ENCODE assay signal across 18 cellular contexts in genomic region chr12:46145881-46146280, GRCh38.
DNase-seq lines count a peak whose midpoint lies in the region; ATAC-seq and TF ChIP-seq lines count a peak whose summit lies in the region.
"Had no signal": no experiment of that assay in that cellular context is flagged by ENCODE, and none has a peak within 500 bp of the region (broad histone marks: within the 10 kb centered on the region; RNA-seq: fewer than 3 reads in every experiment).

No MANE protein-coding gene starts in this region.

- no peak overlapping the region for H4K12ac ChIP-seq in trophoblast cell (ENCODE audit: low read depth, low read length)

- no peak overlapping the region for H3K56ac ChIP-seq in mesendoderm (ENCODE audit: low read length)

- H2AK5ac ChIP-seq in mesendoderm (ENCODE audit: low read length) (no peak overlapping the region), trophoblast cell (ENCODE audit: low read length) (peak overlapping the region; percentile 84)

- H3K4me3 ChIP-seq in HEK293 (ENCODE audit: low read depth, low read length), result no peak overlapping the region
- no peak overlapping the region for H3K4me3 ChIP-seq in mesendoderm (ENCODE audit: low read length)
- no peak overlapping the region for H3K4me3 ChIP-seq in trophoblast cell (ENCODE audit: low read depth, low read length)
- H3K4me3 ChIP-seq: BLaER1 had no signal

- H3K36me3 ChIP-seq in HEK293 (ENCODE audit: control insufficient read depth in 2 of 2, insufficient read depth in 1 of 2, low read length in 2 of 2) (no peaks in the 10 kb centered on the region), mesendoderm (ENCODE audit: control insufficient read depth, insufficient read depth, low read length) (no peaks in the 10 kb centered on the region), trophoblast cell (ENCODE audit: control insufficient read depth in 1 of 2, insufficient read depth in 2 of 2, low read length in 2 of 2) (no peaks in the 10 kb centered on the region)
- H3K36me3 ChIP-seq: BE2C, BLaER1 had no signal

- TF ChIP-seq CTCF in HEK293 (tag by site-specific recombination; IDR thresholded peaks at IDR 0.05), result no peak

- H4K5ac ChIP-seq in mesendoderm (ENCODE audit: low read length), result no peak overlapping the region

- H3K4me2 ChIP-seq in mesendoderm (ENCODE audit: low read length) (no peak overlapping the region), trophoblast cell (ENCODE audit: low read length) (no peak overlapping the region)
- H3K4me2 ChIP-seq: BLaER1 had no signal

- H2BK15ac ChIP-seq in mesendoderm (replicated peaks; ENCODE audit: low read depth), result no peak overlapping the region

- peak overlapping the region; percentile 16 for H3K14ac ChIP-seq in trophoblast cell (ENCODE audit: low read length)

- no peak overlapping the region for H2BK120ac ChIP-seq in mesendoderm (ENCODE audit: low read depth, low read length)
- H2BK120ac ChIP-seq in trophoblast cell (ENCODE audit: insufficient read depth, low read length, poor library complexity), result peak overlapping the region; percentile 98

- peak overlapping the region; percentile 96 for H4K91ac ChIP-seq in trophoblast cell (ENCODE audit: low read depth, low read length)

- peak overlapping the region; percentile 86 for H2AFZ ChIP-seq in trophoblast cell (ENCODE audit: insufficient read depth, low read length, poor library complexity)

- H2BK5ac ChIP-seq in mesendoderm (ENCODE audit: low read length), result no peak overlapping the region
- peak overlapping the region; percentile 1 for H2BK5ac ChIP-seq in trophoblast cell (ENCODE audit: low read depth, low read length, poor library complexity)

- H3K4me1 ChIP-seq in HEK293 (ENCODE audit: control insufficient read depth, insufficient read depth, low read length) (peaks cover 18% of the 10 kb centered on the region; the same call in 1 of the 2 replicates), mesendoderm (ENCODE audit: control insufficient read depth, low read depth, low read length) (peaks cover 5% of the 10 kb centered on the region), trophoblast cell (ENCODE audit: control insufficient read depth in 1 of 2, insufficient read depth in 2 of 2, low read length in 2 of 2) (peaks cover 10 to 14% of the 10 kb centered on the region in 2 experiments)
- H3K4me1 ChIP-seq: BE2C had no signal

- H3K79me2 ChIP-seq in mesendoderm (ENCODE audit: control insufficient read depth, insufficient read depth, low read length) (no peaks in the 10 kb centered on the region), trophoblast cell (ENCODE audit: control insufficient read depth, insufficient read depth, low read length, poor library complexity) (no peaks in the 10 kb centered on the region)

- H4K8ac ChIP-seq in mesendoderm (ENCODE audit: low read depth, low read length) (no peak overlapping the region), trophoblast cell (ENCODE audit: low read depth, low read length) (peak overlapping the region; percentile 14)

- POLR2A ChIA-PET in HEK293 (lab: Yijun Ruan, JAX), result no interaction called here

- ATAC-seq in HG02884 (IDR thresholded peaks at IDR 0.05; ENCODE audit: unreplicated experiment), result no peak

- H2BK12ac ChIP-seq in trophoblast cell (ENCODE audit: low read length), result peak overlapping the region; percentile 37

- no peaks in the 10 kb centered on the region for H3K79me1 ChIP-seq in mesendoderm (ENCODE audit: low read length)
- peaks cover 25% of the 10 kb centered on the region for H3K79me1 ChIP-seq in trophoblast cell (ENCODE audit: low read length)

- peak; percentile 73 for DNase-seq in mesendoderm
- DNase-seq in trophoblast cell, result no peak
- no peak for DNase-seq in NCI-H526 (lab: John Stamatoyannopoulos, UW)
- no peak for DNase-seq in COR-L47 (lab: John Stamatoyannopoulos, UW)
- DNase-seq: 8988T; ACHN; BE2C; C1 segment of cervical spinal cord; Caco-2; Calu3; CD4-positive, alpha-beta memory T cell; CD4-positive, CD25-positive, alpha-beta regulatory T cell; CD8-positive, alpha-beta memory T cell; DMS79 treated with DMSO at 0.1 percent for 48 hours; GF-D8 had no signal

- CTCF ChIA-PET in HEK293 (lab: Yijun Ruan, JAX), result interaction anchor here (0.6 to 1.6 kb wide), 2 partner anchors 22 to 341 kb away, joined by 3 to 8 read pairs; no protein-coding TSS in a partner anchor

- H3K18ac ChIP-seq in mesendoderm (ENCODE audit: low read length), result no peak overlapping the region
- peak overlapping the region; percentile 5 for H3K18ac ChIP-seq in trophoblast cell (ENCODE audit: low read length)

- H3K27me3 ChIP-seq in mesendoderm (ENCODE audit: insufficient read depth, low read length, poor library complexity) (no peaks in the 10 kb centered on the region), trophoblast cell (ENCODE audit: insufficient read depth, low read length) (no peaks in the 10 kb centered on the region)
- H3K27me3 ChIP-seq: BLaER1 had no signal

- H3K27ac ChIP-seq in HEK293 (ENCODE audit: extremely low read depth, low read depth, low read length) (no peak overlapping the region), mesendoderm (ENCODE audit: low read depth, low read length) (no peak overlapping the region), trophoblast cell (ENCODE audit: low read depth, low read length) (no peak overlapping the region)
- H3K27ac ChIP-seq: BLaER1 had no signal

- H3K9me3 ChIP-seq in HEK293 (ENCODE audit: control insufficient read depth, insufficient read depth, low read depth, low read length) (no peaks in the 10 kb centered on the region), trophoblast cell (ENCODE audit: insufficient read depth, low read depth, low read length) (no peaks in the 10 kb centered on the region)
- H3K9me3 ChIP-seq: BE2C, BLaER1, Caco-2 had no signal

- H3K23ac ChIP-seq in mesendoderm (ENCODE audit: low read length), result no peak overlapping the region
- H3K23ac ChIP-seq in trophoblast cell (ENCODE audit: low read length), result no peak overlapping the region

- no peak overlapping the region for H3K4ac ChIP-seq in mesendoderm (ENCODE audit: low read depth, low read length)
- peak overlapping the region; percentile 88 for H3K4ac ChIP-seq in trophoblast cell (ENCODE audit: low read depth, low read length)

- WGBS in mesendoderm (ENCODE audit: extremely low coverage, insufficient coverage, low lambda C conversion rate), result no CpG with 5 or more reads among the region's 5 CpGs
- WGBS in trophoblast cell (ENCODE audit: extremely low coverage, insufficient coverage, insufficient read length), result no CpG with 5 or more reads among the region's 5 CpGs

- no peak overlapping the region for H3K9ac ChIP-seq in mesendoderm (ENCODE audit: low read length)
- no peak overlapping the region for H3K9ac ChIP-seq in trophoblast cell (ENCODE audit: low read length)
- H3K9ac ChIP-seq: BLaER1 had no signal

TF ChIP-seq in HEK293, 187 proteins besides CTCF, POLR2A, EP300 and RAD21:
- TF ChIP-seq ZFP37 (tag by site-specific recombination; IDR thresholded peaks at IDR 0.05) (no peak), ZNF335 (tag by site-specific recombination; conservative IDR thresholded peaks at IDR 0.05) (no peak), ZNF449 (tag by site-specific recombination; IDR thresholded peaks at IDR 0.05) (peak; percentile 58; the same call in 1 of the 2 replicates)
